In genomic region chr3:144810150-144810549, GRCh38 we compare ENCODE assay signal across 17 cellular contexts.
DNase-seq lines count a peak whose midpoint lies in the region; ATAC-seq and TF ChIP-seq lines count a peak whose summit lies in the region.
"Had no signal": no experiment of that assay in that cellular context is flagged by ENCODE, and none has a peak within 500 bp of the region (broad histone marks: within the 10 kb centered on the region; RNA-seq: fewer than 3 reads in every experiment).

No MANE protein-coding gene starts in this region.

- H3K27ac Mint-ChIP-seq in activated CD4-positive, alpha-beta memory T cell treated with anti-CD3 and anti-CD28 coated beads, Interleukin-2, amount 10 ng/mL, durations not matched to agents 7 days and 5 days: no peak overlapping the region
- H3K27ac Mint-ChIP-seq: B cell; mesothelial cell of epicardium; progenitor cell of endocrine pancreas; stimulated activated naive CD8-positive, alpha-beta T cell treated with anti-CD3 and anti-CD28 coated beads, Interleukin-15, Interleukin-2, amounts not matched to agents 100 ng/mL and 50 ng/mL, for 24 hours had no signal

- POLR2A ChIA-PET in activated CD4-positive, alpha-beta memory T cell treated with anti-CD3 and anti-CD28 coated beads, Interleukin-2, amount 10 ng/mL, durations not matched to agents 7 days and 5 days (lab: Charles Lee): no interaction called here

- no peaks in the 10 kb centered on the region for H3K36me3 Mint-ChIP-seq in activated CD4-positive, alpha-beta memory T cell treated with anti-CD3 and anti-CD28 coated beads, Interleukin-2, amount 10 ng/mL, durations not matched to agents 7 days and 5 days (ENCODE audit: low read depth)
- H3K36me3 Mint-ChIP-seq: mesothelial cell of epicardium had no signal

- no peak for TF ChIP-seq POLR2A in testis (IDR thresholded peaks at IDR 0.05)

- ATAC-seq in GM18511 (IDR thresholded peaks at IDR 0.05; ENCODE audit: unreplicated experiment) (peak; percentile 89), GM21526 (IDR thresholded peaks at IDR 0.05; ENCODE audit: low FRiP score, unreplicated experiment) (peak; percentile 91), HG03139 (IDR thresholded peaks at IDR 0.05; ENCODE audit: unreplicated experiment) (peak; percentile 62)

- H3K36me3 ChIP-seq in testis (ENCODE audit: low read depth, missing control alignments): no peaks in the 10 kb centered on the region

- no peak overlapping the region for H3K27ac ChIP-seq in testis

- H3K4me3 ChIP-seq in testis: no peak overlapping the region

- H3K4me1 Mint-ChIP-seq in activated CD4-positive, alpha-beta memory T cell treated with anti-CD3 and anti-CD28 coated beads, Interleukin-2, amount 10 ng/mL, durations not matched to agents 7 days and 5 days: no peaks in the 10 kb centered on the region
- H3K4me1 Mint-ChIP-seq: B cell, mesothelial cell of epicardium had no signal

- no peak for TF ChIP-seq CTCF in testis (IDR thresholded peaks at IDR 0.05)

- H3K9me3 Mint-ChIP-seq in activated CD4-positive, alpha-beta memory T cell treated with anti-CD3 and anti-CD28 coated beads, Interleukin-2, amount 10 ng/mL, durations not matched to agents 7 days and 5 days: no peaks in the 10 kb centered on the region

- H3K4me3 Mint-ChIP-seq in activated CD4-positive, alpha-beta memory T cell treated with anti-CD3 and anti-CD28 coated beads, Interleukin-2, amount 10 ng/mL, durations not matched to agents 7 days and 5 days: no peak overlapping the region
- H3K4me3 Mint-ChIP-seq: B cell; mesothelial cell of epicardium; stimulated activated naive CD8-positive, alpha-beta T cell treated with anti-CD3 and anti-CD28 coated beads, Interleukin-15, Interleukin-2, amounts not matched to agents 100 ng/mL and 50 ng/mL, for 24 hours had no signal

- 80 to 88% methylated on average over 1 of the region's 1 CpG for WGBS in testis, 2 donors

- CTCF ChIA-PET in activated CD4-positive, alpha-beta memory T cell treated with anti-CD3 and anti-CD28 coated beads, Interleukin-2, amount 10 ng/mL, durations not matched to agents 7 days and 5 days (lab: Charles Lee): no interaction called here

- no peaks in the 10 kb centered on the region for H3K4me1 ChIP-seq in testis

- DNase-seq in astrocyte of the hippocampus (ENCODE audit: low read depth, low spot score) (peak; percentile 20), dedifferentiated amniotic fluid mesenchymal stem cell (ENCODE audit: extremely low spot score) (no peak), testis (no peak), islet precursor cell (no peak)
- no peak for DNase-seq in activated CD4-positive, alpha-beta memory T cell treated with anti-CD3 and anti-CD28 coated beads, Interleukin-2, amount 10 ng/mL, durations not matched to agents 7 days and 5 days
- DNase-seq: activated CD4-positive, alpha-beta T cell treated with anti-CD3 and anti-CD28 coated beads, Interleukin-2, amount 50 U/mL, for 48 hours; activated gamma-delta T cell treated with Interleukin-2 at 50 U/mL for 16 hours; central memory CD4-positive, alpha-beta T cell; erythroblast; NCI-H2029 treated with DMSO at 0.1 percent for 48 hours had no signal

- H3K27me3 ChIP-seq in testis: no peaks in the 10 kb centered on the region

- intact Hi-C loops in testis (cut with DNase I; ENCODE audit: low total_unique reads): no loop called here

- no peaks in the 10 kb centered on the region for H3K27me3 Mint-ChIP-seq in activated CD4-positive, alpha-beta memory T cell treated with anti-CD3 and anti-CD28 coated beads, Interleukin-2, amount 10 ng/mL, durations not matched to agents 7 days and 5 days
- H3K27me3 Mint-ChIP-seq: B cell; progenitor cell of endocrine pancreas; stimulated activated naive CD8-positive, alpha-beta T cell treated with anti-CD3 and anti-CD28 coated beads, Interleukin-15, Interleukin-2, amounts not matched to agents 100 ng/mL and 50 ng/mL, for 24 hours had no signal

- H3K9me3 ChIP-seq in testis: no peaks in the 10 kb centered on the region
